1 cellular context compared by ENCODE assay signal in genomic region chr3:12440927-12441326, GRCh38.
TF ChIP-seq lines count a peak whose summit lies in the region.

No MANE protein-coding gene starts in this region.

TF ChIP-seq in SK-N-SH, 30 proteins besides CTCF, POLR2A, EP300 and RAD21 (continued from another document):
- TF ChIP-seq ZBTB33 (IDR thresholded peaks at IDR 0.05; ENCODE audit: borderline replicate concordance, low read depth) (no peak), ELF1 (IDR thresholded peaks at IDR 0.05) (no peak), NFIC (IDR thresholded peaks at IDR 0.05; ENCODE audit: borderline replicate concordance) (peak; percentile 88), SMC3 (IDR thresholded peaks at IDR 0.05; ENCODE audit: low read depth, low read length) (no peak), RFX5 (IDR thresholded peaks at IDR 0.05; ENCODE audit: low read length) (no peak), GABPA (IDR thresholded peaks at IDR 0.05; ENCODE audit: low read depth) (no peak), YY1 (IDR thresholded peaks at IDR 0.05; ENCODE audit: low read depth) (no peak), TCF12 (IDR thresholded peaks at IDR 0.05) (peak; percentile 68), JUND (IDR thresholded peaks at IDR 0.05) (peak; percentile 45; the same call in 1 of the 2 replicates), SIN3A (IDR thresholded peaks at IDR 0.05; ENCODE audit: borderline replicate concordance, low read depth, low read length) (no peak), USF1 (IDR thresholded peaks at IDR 0.05; ENCODE audit: borderline replicate concordance, low read depth) (no peak), GATA2 (CRISPR knock-in tag; IDR thresholded peaks at IDR 0.05) (peak; percentile 17; the same call in 1 of the 2 replicates), REST (IDR thresholded peaks at IDR 0.05; ENCODE audit: low read depth, low read length) (no peak), FOSL2 (IDR thresholded peaks at IDR 0.05; ENCODE audit: borderline replicate concordance, low read depth) (peak; percentile 40; the same call in 1 of the 2 replicates), IRF3 (IDR thresholded peaks at IDR 0.05; ENCODE audit: low read depth, low read length) (no peak)
